ENCODE assay signal across 5 cellular contexts in the genomic region with DNA sequence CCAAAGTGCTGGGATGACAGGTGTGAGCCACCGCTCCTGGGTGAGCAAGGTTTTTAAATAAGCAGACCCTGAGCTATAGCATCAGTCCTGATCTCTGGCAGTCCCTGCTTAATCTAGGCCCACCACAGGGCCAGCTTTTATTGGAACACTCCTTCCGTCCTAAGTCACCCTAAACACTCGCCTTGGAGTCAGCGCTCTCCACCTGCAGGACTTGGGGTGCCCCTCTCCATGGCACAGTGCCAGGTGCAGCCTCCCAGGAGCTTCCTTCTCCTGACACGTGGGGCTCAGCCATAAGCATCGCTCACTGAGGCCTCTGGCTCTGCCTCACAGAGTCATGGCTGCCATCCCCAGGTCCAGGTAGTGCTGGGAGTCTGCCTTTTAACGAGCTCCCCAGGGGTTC. TPM values are rescaled to one million over a fixed set of nuclear protein-coding genes. Genes with fewer than 3 reads are reported as not detected.
DNase-seq lines count a peak whose midpoint lies in the region; ATAC-seq, FAIRE-seq and TF ChIP-seq lines count a peak whose summit lies in the region.
"Not testable (repeated sequence)": the region's sequence is repeated elsewhere in the genome, so short reads cannot be mapped to it uniquely, and the experiment has no call there.

No MANE protein-coding gene starts in this region.

- not testable (repeated sequence) for H4K20me1 ChIP-seq in K562 (replicated peaks; ENCODE audit: control insufficient read depth, insufficient read depth, low read length)

- not testable (repeated sequence) for FAIRE-seq in K562 (lab: Jason Lieb, UNC); kidney (lab: Jason Lieb, UNC)

- CTCF ChIA-PET in K562 (lab: Yijun Ruan, JAX; ENCODE audit: low intra/inter-chr PET ratio), result not testable (repeated sequence)

- not testable (repeated sequence) for H3K9ac ChIP-seq in K562 (ENCODE audit: insufficient read depth in 1 of 2, low read depth in 2 of 2, low read length in 2 of 2); kidney (ENCODE audit: low read length in 2 of 2)

- not testable (repeated sequence) for H3K4me3 Mint-ChIP-seq in dendritic cell treated with granulocyte-macrophage colony-stimulating factor and Interleukin-4, amounts not matched to agents 40 ng/mL and 50 ng/mL, for 4 days

- peak overlapping the region; percentile 72 for H3K27ac Mint-ChIP-seq in dendritic cell treated with granulocyte-macrophage colony-stimulating factor and Interleukin-4, amounts not matched to agents 40 ng/mL and 50 ng/mL, for 4 days

- not testable (repeated sequence) for TF ChIP-seq POLR2A in K562 (conservative IDR thresholded peaks at IDR 0.05); spleen (IDR thresholded peaks at IDR 0.05)

- not testable (repeated sequence) for TF ChIP-seq EP300 in K562 (IDR thresholded peaks at IDR 0.05; ENCODE audit: low read length)

- H3K9me3 ChIP-seq in K562 (replicated peaks; ENCODE audit: control insufficient read depth, insufficient read depth, low read depth, low read length); kidney (ENCODE audit: control insufficient read depth in 1 of 2, low read length in 2 of 2); spleen: not testable (repeated sequence)

- not testable (repeated sequence) for H3K9me1 ChIP-seq in K562 (ENCODE audit: control insufficient read depth, insufficient read depth, low read length)

- peaks cover 14% of the 10 kb centered on the region for H3K27me3 Mint-ChIP-seq in dendritic cell treated with granulocyte-macrophage colony-stimulating factor and Interleukin-4, amounts not matched to agents 40 ng/mL and 50 ng/mL, for 4 days

- 80% methylated on average over 3 of the region's 7 CpGs for WGBS in K562 (ENCODE audit: insufficient coverage, low coverage, missing lambda C conversion rate)
- 91 to 96% (median 93%) methylated on average over 3 to 5 of the region's 7 CpGs; no CpG with 5 or more reads in 1 of the 5 donors for WGBS in spleen, 5 donors

- ATAC-seq in K562, result not testable (repeated sequence)

- not testable (repeated sequence) for H3K36me3 Mint-ChIP-seq in dendritic cell treated with granulocyte-macrophage colony-stimulating factor and Interleukin-4, amounts not matched to agents 40 ng/mL and 50 ng/mL, for 4 days (ENCODE audit: low read depth)

- H3K36me3 ChIP-seq in K562 (ENCODE audit: control insufficient read depth, insufficient read depth, low read length); kidney (ENCODE audit: control insufficient read depth in 1 of 2, insufficient read depth in 2 of 2, low read length in 2 of 2); spleen: not testable (repeated sequence)

- not testable (repeated sequence) for TF ChIP-seq CTCF in K562 (IDR thresholded peaks at IDR 0.05 in 2 of 3, conservative IDR thresholded peaks at IDR 0.05 in 1 of 3; ENCODE audit: insufficient read depth in 2 of 3, low read depth in 1 of 3, low read length in 3 of 3); kidney (IDR thresholded peaks at IDR 0.05; ENCODE audit: borderline replicate concordance, extremely low read depth, insufficient read depth); spleen (IDR thresholded peaks at IDR 0.05 in 8 of 11, conservative IDR thresholded peaks at IDR 0.05 in 3 of 11)

- H3K4me2 ChIP-seq in K562 (ENCODE audit: insufficient read depth, low read length), result not testable (repeated sequence)

- in situ Hi-C loops in K562 (cut with MboI), result loop anchor here (25.0 kb wide), 1 partner anchor 239 kb away; no protein-coding TSS in a partner anchor

- H3K4me1 ChIP-seq in K562 (replicated peaks in 1 of 2; ENCODE audit: control insufficient read depth in 2 of 2, insufficient read depth in 2 of 2, low read length in 2 of 2) (peaks cover 0 to 19% of the 10 kb centered on the region in 2 experiments; a peak in 4 of 5 replicates), spleen (peaks cover 8 to 29% (median 12%) of the 10 kb centered on the region in 6 donors)
- not testable (repeated sequence) for H3K4me1 ChIP-seq in kidney (ENCODE audit: control insufficient read depth in 1 of 2, insufficient read depth in 1 of 2, low read depth in 1 of 2, low read length in 2 of 2)

- H3K27ac ChIP-seq in K562 (ENCODE audit: extremely low read depth, low read depth, low read length); kidney (ENCODE audit: low read depth in 2 of 2, low read length in 2 of 2); spleen: not testable (repeated sequence)

- BruUV-seq in K562 (replicated peaks; lab: Mats Ljungman, UMichigan), result not testable (repeated sequence)

- intact Hi-C loops in K562 (cut with micrococcal nuclease), result loop anchor here (5.0 to 10.0 kb wide), 2 partner anchors 249 to 396 kb away; partner anchors contain the start of genes DNAH3 and LDAF1
- intact Hi-C loops in dendritic cell treated with granulocyte-macrophage colony-stimulating factor and Interleukin-4, amounts not matched to agents 40 ng/mL and 50 ng/mL, for 4 days (cut with micrococcal nuclease); kidney (cut with DNase I); posterior vena cava (cut with DNase I); spleen (cut with DNase I; ENCODE audit: low total_unique reads): not testable (repeated sequence)

- H3K79me2 ChIP-seq in K562 (ENCODE audit: control insufficient read depth, insufficient read depth, low read length), result not testable (repeated sequence)

- not testable (repeated sequence) for H3K4me3 ChIP-seq in K562; kidney (ENCODE audit: low read length in 2 of 2); spleen

- H3K4me1 Mint-ChIP-seq in dendritic cell treated with granulocyte-macrophage colony-stimulating factor and Interleukin-4, amounts not matched to agents 40 ng/mL and 50 ng/mL, for 4 days (ENCODE audit: low read depth), result peaks cover 48% of the 10 kb centered on the region

- POLR2A ChIA-PET in K562 (lab: Yijun Ruan, JAX), result not testable (repeated sequence)

- H3K27me3 ChIP-seq in K562 (ENCODE audit: control insufficient read depth in 2 of 2, insufficient read depth in 2 of 2, low read length in 2 of 2); spleen (replicated peaks in 1 of 7): not testable (repeated sequence)

- DNase-seq in K562 (ENCODE audit: extremely low read depth in 1 of 4, low spot score in 3 of 4), result not testable (repeated sequence)
- DNase-seq in kidney (peak; percentile 53), posterior vena cava (ENCODE audit: low spot score) (peak; percentile 64), spleen (peak; percentile 63)

- H2AFZ ChIP-seq in K562 (ENCODE audit: low read depth, low read length), result not testable (repeated sequence)

- TF ChIP-seq RAD21 in K562 (CRISPR knock-in tag; conservative IDR thresholded peaks at IDR 0.05 in 1 of 2, IDR thresholded peaks at IDR 0.05 in 1 of 2), result not testable (repeated sequence)

- not testable (repeated sequence) for H3K9me3 Mint-ChIP-seq in dendritic cell treated with granulocyte-macrophage colony-stimulating factor and Interleukin-4, amounts not matched to agents 40 ng/mL and 50 ng/mL, for 4 days

TF ChIP-seq in K562, 482 proteins besides CTCF, POLR2A, EP300 and RAD21:
- TF ChIP-seq ZNF134 (CRISPR knock-in tag; conservative IDR thresholded peaks at IDR 0.05), result 0 out of 2 replicates have a peak, but pooled peaks have one; percentile 41

RNA-seq across cellular contexts. Expression of gene METTL9, which starts 48.3 kb away (rescaled TPM):
- total RNA-seq in K562 (2011; cell fraction: chromatin; rRNA removed; ENCODE audit: low replicate concordance), result 42.0 and 73.0 TPM in 2 replicates
- total RNA-seq in K562 (2011; cell fraction: nucleolus; rRNA removed), result 27.7 and 29.2 TPM in 2 replicates
- total RNA-seq in K562 (2011; cell fraction: nucleoplasm; rRNA removed), result 44.9 and 62.3 TPM in 2 replicates
- total RNA-seq in K562 (2014; rRNA removed), result 69.1 and 74.8 TPM in 2 replicates
- 81.2 and 105 TPM in 2 replicates for total RNA-seq in K562 (2014; rRNA removed; fragmentation: Illumina TruSeq; extraction: Trizol)
- total RNA-seq in K562 (2015; rRNA removed; fragmentation: Illumina TruSeq; extraction: Trizol), result 80.9 and 82.2 TPM in 2 replicates
- 65.8 and 66.1 TPM in 2 replicates for total RNA-seq in K562 (2021)
- 85.0 and 107 TPM in 2 replicates for polyA plus RNA-seq in K562 (2011; rRNA removed)
- polyA plus RNA-seq in K562 (2011; cell fraction: cytosol; rRNA removed), result 27.8 and 39.5 TPM in 2 replicates
- 9.7 and 27.7 TPM in 2 replicates for polyA plus RNA-seq in K562 (2011; cell fraction: nucleus; rRNA removed)
- 58.8 and 97.2 TPM in 2 replicates for polyA plus RNA-seq in K562 (2012)
- 67.6 and 79.1 TPM in 2 replicates for polyA plus RNA-seq in K562 (2014; fragmentation: Illumina TruSeq; extraction: Trizol)
- 10 to 100 TPM; 12.2 to 16.3 TPM for polyA plus RNA-seq in K562 (2014; fragmentation: Nextera tagmentation; extraction: Ambion mirVana)
- polyA plus RNA-seq in K562 (2014; rRNA removed), result 70.8 and 86.0 TPM in 2 replicates
- polyA minus RNA-seq in K562 (2011; rRNA and poly(A)+ RNA removed), result 39.8 and 63.4 TPM in 2 replicates
- 24.4 and 27.4 TPM in 2 replicates for polyA minus RNA-seq in K562 (2011; cell fraction: cytosol; rRNA and poly(A)+ RNA removed)
- polyA minus RNA-seq in K562 (2011; cell fraction: nucleus; rRNA and poly(A)+ RNA removed), result 16.8 and 24.0 TPM in 2 replicates
- total RNA-seq in kidney, result 129 TPM
- 193 TPM for polyA plus RNA-seq in kidney (ENCODE audit: insufficient read depth, low read depth, low replicate concordance)
- total RNA-seq in posterior vena cava, result 10 to 100 TPM; 59.6 to 62.0 TPM
- 100 to 1,000 TPM in 5 of 7 donors, 10 to 100 TPM in 2; 88.5 to 247 (median 121) TPM for total RNA-seq in spleen
- 10 to 100 TPM; 28.5 to 50.6 (median 45.2) TPM for polyA plus RNA-seq in spleen
